12 cellular contexts compared by ENCODE assay signal in genomic region chr11:5691963-5692358, GRCh38. TPM values are rescaled to one million over a fixed set of nuclear protein-coding genes. Genes with fewer than 3 reads are reported as not detected.
A peak's percentile ranks its signal among the peaks of the same experiment; 100 is the strongest.
DNase-seq lines count a peak whose midpoint lies in the region; ATAC-seq, FAIRE-seq and TF ChIP-seq lines count a peak whose summit lies in the region.
"Had no signal": no experiment of that assay in that cellular context is flagged by ENCODE, and none has a peak within 500 bp of the region (broad histone marks: within the 10 kb centered on the region; RNA-seq: fewer than 3 reads in every experiment).

No MANE protein-coding gene starts in this region.

- peaks cover 23% of the 10 kb centered on the region for H3K79me2 ChIP-seq in DOHH2 (ENCODE audit: control insufficient read depth, low read length)
- H3K79me2 ChIP-seq in K562 (ENCODE audit: control insufficient read depth, insufficient read depth, low read length), result no peaks in the 10 kb centered on the region

- intact Hi-C loops in K562 (cut with micrococcal nuclease), result no loop called here

- no peaks in the 10 kb centered on the region for H3K27me3 ChIP-seq in DOHH2 (ENCODE audit: control insufficient read depth, low read length)
- peaks cover 0 to 4% of the 10 kb centered on the region in 2 experiments; a peak in 2 of 5 replicates for H3K27me3 ChIP-seq in K562 (ENCODE audit: control insufficient read depth in 2 of 2, insufficient read depth in 2 of 2, low read length in 2 of 2)
- H3K27me3 ChIP-seq: MG63 had no signal

- no TSS peak for BruUV-seq in K562 (replicated peaks; lab: Mats Ljungman, UMichigan)

- H3K9me2 ChIP-seq in DOHH2 (replicated peaks; ENCODE audit: control insufficient read depth, low read length), result no peaks in the 10 kb centered on the region

- TF ChIP-seq RAD21 in K562 (CRISPR knock-in tag; conservative IDR thresholded peaks at IDR 0.05 in 1 of 2, IDR thresholded peaks at IDR 0.05 in 1 of 2), result no peak

- no peak for TF ChIP-seq EP300 in K562 (IDR thresholded peaks at IDR 0.05; ENCODE audit: low read length)

- peaks cover 37% of the 10 kb centered on the region for H3K4me1 ChIP-seq in DOHH2 (ENCODE audit: control insufficient read depth, low read length)
- peaks cover 0 to 26% of the 10 kb centered on the region in 2 experiments; a peak in 4 of 5 replicates for H3K4me1 ChIP-seq in K562 (replicated peaks in 1 of 2; ENCODE audit: control insufficient read depth in 2 of 2, insufficient read depth in 2 of 2, low read length in 2 of 2)

- no peak for TF ChIP-seq POLR2A in K562 (conservative IDR thresholded peaks at IDR 0.05)

- H3K9ac ChIP-seq in K562 (ENCODE audit: insufficient read depth in 1 of 2, low read depth in 2 of 2, low read length in 2 of 2), result no peak overlapping the region

- no peaks in the 10 kb centered on the region for H3K9me1 ChIP-seq in K562 (ENCODE audit: control insufficient read depth, insufficient read depth, low read length)

- in situ Hi-C loops in K562 (cut with MboI), result no loop called here

- WGBS in K562 (ENCODE audit: insufficient coverage, low coverage, missing lambda C conversion rate), result 4% methylated on average over 3 of the region's 3 CpGs

- no peak for FAIRE-seq in K562 (lab: Jason Lieb, UNC)

- CTCF ChIA-PET in K562 (lab: Yijun Ruan, JAX; ENCODE audit: low intra/inter-chr PET ratio), result no interaction called here

- H3K9me3 ChIP-seq in DOHH2 (ENCODE audit: control insufficient read depth, insufficient read depth, low read length), result no peaks in the 10 kb centered on the region
- no peaks in the 10 kb centered on the region for H3K9me3 ChIP-seq in K562 (replicated peaks; ENCODE audit: control insufficient read depth, insufficient read depth, low read depth, low read length)
- H3K9me3 ChIP-seq: MG63 had no signal

- H3K4me2 ChIP-seq in DOHH2 (ENCODE audit: low read length), result peak overlapping the region; percentile 81
- no peak overlapping the region for H3K4me2 ChIP-seq in K562 (ENCODE audit: insufficient read depth, low read length)

- H3K36me3 ChIP-seq in DOHH2 (ENCODE audit: control insufficient read depth, low read length), result peaks cover 3% of the 10 kb centered on the region
- H3K36me3 ChIP-seq in K562 (ENCODE audit: control insufficient read depth, insufficient read depth, low read length), result no peaks in the 10 kb centered on the region
- H3K36me3 ChIP-seq: MG63 had no signal

- DNase-seq in NAMALWA (ENCODE audit: low spot score) (peak; percentile 43), K562 (ENCODE audit: extremely low read depth in 1 of 4, low spot score in 3 of 4) (no peak), pons (ENCODE audit: low spot score) (peak; percentile 19), cerebellum (ENCODE audit: low spot score) (no peak), NCI-H1105 treated with DMSO at 0.1 percent for 48 hours (lab: John Stamatoyannopoulos, UW) (no peak)
- DNase-seq: foreskin melanocyte, GDM1, MG63 had no signal

- TF ChIP-seq CTCF in DOHH2 (IDR thresholded peaks at IDR 0.05; ENCODE audit: low read depth, low read length, poor library complexity, severe bottlenecking), result no peak
- no peak for TF ChIP-seq CTCF in K562 (IDR thresholded peaks at IDR 0.05 in 2 of 3, conservative IDR thresholded peaks at IDR 0.05 in 1 of 3; ENCODE audit: insufficient read depth in 2 of 3, low read depth in 1 of 3, low read length in 3 of 3)

- H4K20me1 ChIP-seq in DOHH2 (ENCODE audit: control insufficient read depth, insufficient read depth, low read depth, low read length) (no peaks in the 10 kb centered on the region), K562 (replicated peaks; ENCODE audit: control insufficient read depth, insufficient read depth, low read length) (no peaks in the 10 kb centered on the region)

- peak overlapping the region; percentile 47 for H2AFZ ChIP-seq in K562 (ENCODE audit: low read depth, low read length)

- POLR2A ChIA-PET in K562 (lab: Yijun Ruan, JAX), result no interaction called here

- H3F3A ChIP-seq in DOHH2 (ENCODE audit: control insufficient read depth, insufficient read depth), result peaks cover 11% of the 10 kb centered on the region

- ATAC-seq in K562 (no peak), esophagus mucosa (no peak), HG02678 (IDR thresholded peaks at IDR 0.05; ENCODE audit: unreplicated experiment) (no peak)

- peak overlapping the region; percentile 51 for H3K27ac ChIP-seq in DOHH2 (ENCODE audit: low read depth, low read length)
- H3K27ac ChIP-seq in K562 (ENCODE audit: extremely low read depth, low read depth, low read length), result no peak overlapping the region
- H3K27ac ChIP-seq: SK-N-MC had no signal

- peak overlapping the region; percentile 78 for H3K4me3 ChIP-seq in DOHH2 (ENCODE audit: low read length)
- no peak overlapping the region for H3K4me3 ChIP-seq in K562
- H3K4me3 ChIP-seq: MG63, SK-N-MC had no signal

TF ChIP-seq in K562, 482 proteins besides CTCF, POLR2A, EP300 and RAD21:
- TF ChIP-seq TEAD4 (IDR thresholded peaks at IDR 0.05; ENCODE audit: low read length) (no peak), TEAD4 (CRISPR knock-in tag; IDR thresholded peaks at IDR 0.05; ENCODE audit: borderline replicate concordance) (no peak), FOXK2 (conservative IDR thresholded peaks at IDR 0.05 in 1 of 2, IDR thresholded peaks at IDR 0.05 in 1 of 2; ENCODE audit: low read depth in 2 of 2) (peak; percentile 48 to 55; a peak in 2 of 4 replicates)

RNA-seq across cellular contexts. Expression of gene TRIM22, which starts 2.4 kb away (rescaled TPM):
- total RNA-seq in K562 (2011; cell fraction: chromatin; rRNA removed; ENCODE audit: low replicate concordance), result 0.46 and 0.55 TPM in 2 replicates
- 0.26 TPM in 1 of 2 replicates, not detected in the other for total RNA-seq in K562 (2011; cell fraction: nucleolus; rRNA removed)
- total RNA-seq in K562 (2011; cell fraction: nucleoplasm; rRNA removed), result not detected in 2 replicates
- 0.20 and 1.1 TPM in 2 replicates for total RNA-seq in K562 (2014; rRNA removed)
- total RNA-seq in K562 (2014; rRNA removed; fragmentation: Illumina TruSeq; extraction: Trizol), result 0.11 and 0.19 TPM in 2 replicates
- total RNA-seq in K562 (2015; rRNA removed; fragmentation: Illumina TruSeq; extraction: Trizol), result 0.18 and 0.30 TPM in 2 replicates
- total RNA-seq in K562 (2021), result 0.35 and 1.2 TPM in 2 replicates
- polyA plus RNA-seq in K562 (2011; rRNA removed), result 0.18 and 0.60 TPM in 2 replicates
- polyA plus RNA-seq in K562 (2011; cell fraction: cytosol; rRNA removed), result 0.06 and 0.38 TPM in 2 replicates
- 0.44 and 0.72 TPM in 2 replicates for polyA plus RNA-seq in K562 (2011; cell fraction: nucleus; rRNA removed)
- 0.23 and 1.0 TPM in 2 replicates for polyA plus RNA-seq in K562 (2012)
- 0.06 and 0.18 TPM in 2 replicates for polyA plus RNA-seq in K562 (2014; fragmentation: Illumina TruSeq; extraction: Trizol)
- under 1 TPM in 1 of 2 experiments, not detected in 1; 0.17 TPM for polyA plus RNA-seq in K562 (2014; fragmentation: Nextera tagmentation; extraction: Ambion mirVana)
- 0.09 TPM in 1 of 2 replicates, not detected in the other for polyA plus RNA-seq in K562 (2014; rRNA removed)
- polyA minus RNA-seq in K562 (2011; rRNA and poly(A)+ RNA removed), result 0.28 and 0.54 TPM in 2 replicates
- polyA minus RNA-seq in K562 (2011; cell fraction: cytosol; rRNA and poly(A)+ RNA removed), result not detected in 2 replicates
- polyA minus RNA-seq in K562 (2011; cell fraction: nucleus; rRNA and poly(A)+ RNA removed), result 0.27 and 1.1 TPM in 2 replicates
- 3.4 TPM for total RNA-seq in cerebellum
- 21.7 TPM for total RNA-seq in esophagus mucosa

RNA-seq across cellular contexts. Expression of gene TRIM5, which starts 7.1 kb away (rescaled TPM):
- 22.0 and 29.7 TPM in 2 replicates for total RNA-seq in K562 (2011; cell fraction: chromatin; rRNA removed; ENCODE audit: low replicate concordance)
- total RNA-seq in K562 (2011; cell fraction: nucleolus; rRNA removed), result 12.5 and 13.2 TPM in 2 replicates
- 22.2 and 39.0 TPM in 2 replicates for total RNA-seq in K562 (2011; cell fraction: nucleoplasm; rRNA removed)
- 11.7 and 12.0 TPM in 2 replicates for total RNA-seq in K562 (2014; rRNA removed)
- total RNA-seq in K562 (2014; rRNA removed; fragmentation: Illumina TruSeq; extraction: Trizol), result 16.5 and 18.8 TPM in 2 replicates
- total RNA-seq in K562 (2015; rRNA removed; fragmentation: Illumina TruSeq; extraction: Trizol), result 13.9 and 15.0 TPM in 2 replicates
- total RNA-seq in K562 (2021), result 14.8 and 15.2 TPM in 2 replicates
- polyA plus RNA-seq in K562 (2011; rRNA removed), result 15.3 and 17.6 TPM in 2 replicates
- polyA plus RNA-seq in K562 (2011; cell fraction: cytosol; rRNA removed), result 6.0 and 14.1 TPM in 2 replicates
- polyA plus RNA-seq in K562 (2011; cell fraction: nucleus; rRNA removed), result 10.1 and 14.1 TPM in 2 replicates
- 12.0 and 21.5 TPM in 2 replicates for polyA plus RNA-seq in K562 (2012)
- polyA plus RNA-seq in K562 (2014; fragmentation: Illumina TruSeq; extraction: Trizol), result 16.6 and 20.8 TPM in 2 replicates
- polyA plus RNA-seq in K562 (2014; fragmentation: Nextera tagmentation; extraction: Ambion mirVana), result 10 to 100 TPM; 13.7 to 18.0 TPM
- 7.7 and 10.2 TPM in 2 replicates for polyA plus RNA-seq in K562 (2014; rRNA removed)
- polyA minus RNA-seq in K562 (2011; rRNA and poly(A)+ RNA removed), result 23.7 and 29.9 TPM in 2 replicates
- polyA minus RNA-seq in K562 (2011; cell fraction: cytosol; rRNA and poly(A)+ RNA removed), result 10.3 and 10.4 TPM in 2 replicates
- polyA minus RNA-seq in K562 (2011; cell fraction: nucleus; rRNA and poly(A)+ RNA removed), result 9.0 and 15.6 TPM in 2 replicates
- total RNA-seq in cerebellum, result 8.3 TPM
- total RNA-seq in esophagus mucosa, result 8.8 TPM

RNA-seq across cellular contexts. Expression of gene OR56B1, which starts 44.3 kb away (rescaled TPM):
- total RNA-seq in K562 (2011; cell fraction: chromatin; rRNA removed; ENCODE audit: low replicate concordance), result not detected in 2 replicates
- total RNA-seq in K562 (2011; cell fraction: nucleolus; rRNA removed), result not detected in 2 replicates
- not detected in 2 replicates for total RNA-seq in K562 (2011; cell fraction: nucleoplasm; rRNA removed)
- not detected in 2 replicates for total RNA-seq in K562 (2014; rRNA removed)
- total RNA-seq in K562 (2014; rRNA removed; fragmentation: Illumina TruSeq; extraction: Trizol), result not detected in 2 replicates
- total RNA-seq in K562 (2015; rRNA removed; fragmentation: Illumina TruSeq; extraction: Trizol), result not detected in 2 replicates
- not detected in 2 replicates for total RNA-seq in K562 (2021)
- not detected in 2 replicates for polyA plus RNA-seq in K562 (2011; rRNA removed)
- not detected in 2 replicates for polyA plus RNA-seq in K562 (2011; cell fraction: cytosol; rRNA removed)
- not detected in 2 replicates for polyA plus RNA-seq in K562 (2011; cell fraction: nucleus; rRNA removed)
- polyA plus RNA-seq in K562 (2012), result not detected in 2 replicates
- not detected in 2 replicates for polyA plus RNA-seq in K562 (2014; fragmentation: Illumina TruSeq; extraction: Trizol)
- polyA plus RNA-seq in K562 (2014; fragmentation: Nextera tagmentation; extraction: Ambion mirVana), result not detected
- not detected in 2 replicates for polyA plus RNA-seq in K562 (2014; rRNA removed)
- not detected in 2 replicates for polyA minus RNA-seq in K562 (2011; rRNA and poly(A)+ RNA removed)
- not detected in 2 replicates for polyA minus RNA-seq in K562 (2011; cell fraction: cytosol; rRNA and poly(A)+ RNA removed)
- not detected in 2 replicates for polyA minus RNA-seq in K562 (2011; cell fraction: nucleus; rRNA and poly(A)+ RNA removed)
- total RNA-seq in cerebellum, result not detected
- not detected for total RNA-seq in esophagus mucosa

Comparison
In these comparisons a context has a peak if more than half of its experiments do, and no peak if none do; other contexts are left out.
1. DNase-seq: peak in NAMALWA (single experiment) and pons (single experiment); none in K562 (0 of 4), cerebellum (single experiment) and NCI-H1105 treated with DMSO at 0.1 percent for 48 hours (single experiment).